ENCODE assay signal across 21 cellular contexts in the genomic region with DNA sequence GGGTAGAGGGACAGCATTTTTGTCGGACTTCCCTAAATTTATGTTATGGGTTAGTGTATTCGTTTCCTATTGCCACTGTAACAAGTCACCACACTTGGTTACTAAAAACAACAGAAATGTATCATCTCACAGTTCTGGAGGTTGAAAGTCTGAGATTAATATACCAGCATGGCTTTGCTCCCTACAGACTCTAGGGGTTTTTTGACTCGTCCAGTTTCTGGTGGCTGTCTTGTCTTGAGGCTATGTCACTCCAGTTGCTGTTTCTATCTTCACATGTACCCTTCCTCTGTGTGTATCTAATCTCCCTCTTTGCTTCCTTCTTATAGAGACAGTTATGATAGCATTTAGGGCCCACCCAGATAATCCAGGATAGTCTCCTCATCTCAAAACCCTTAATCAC. TPM values are rescaled to one million over a fixed set of nuclear protein-coding genes. Genes with fewer than 3 reads are reported as not detected.
DNase-seq lines count a peak whose midpoint lies in the region; ATAC-seq, FAIRE-seq and TF ChIP-seq lines count a peak whose summit lies in the region.
"Had no signal": no experiment of that assay in that cellular context is flagged by ENCODE, and none has a peak within 500 bp of the region (broad histone marks: within the 10 kb centered on the region; RNA-seq: fewer than 3 reads in every experiment).

No MANE protein-coding gene starts in this region.

- H3K36me3 Mint-ChIP-seq in activated naive CD8-positive, alpha-beta T cell treated with anti-CD3 and anti-CD28 coated beads for 36 hours: peaks cover 2% of the 10 kb centered on the region

- H3K27ac Mint-ChIP-seq in activated naive CD8-positive, alpha-beta T cell treated with anti-CD3 and anti-CD28 coated beads for 36 hours: no peak overlapping the region

- TF ChIP-seq POLR2A in GM12891 (IDR thresholded peaks at IDR 0.05; ENCODE audit: low read depth, low read length): no peak

- no peaks in the 10 kb centered on the region for H3K9me3 Mint-ChIP-seq in activated naive CD8-positive, alpha-beta T cell treated with anti-CD3 and anti-CD28 coated beads for 36 hours

- peak; percentile 69 for ATAC-seq in GM19463 (IDR thresholded peaks at IDR 0.05; ENCODE audit: unreplicated experiment)
- peak; percentile 80 for ATAC-seq in HG02852 (IDR thresholded peaks at IDR 0.05; ENCODE audit: unreplicated experiment)
- peak; percentile 65 for ATAC-seq in HG03565 (IDR thresholded peaks at IDR 0.05; ENCODE audit: unreplicated experiment)
- no peak for ATAC-seq in GM21825 (IDR thresholded peaks at IDR 0.05; ENCODE audit: unreplicated experiment)
- ATAC-seq: Panc1, Right ventricle myocardium inferior, SK-N-SH treated with all-trans-retinoic acid at 6 μM for 48 hours had no signal

- H3K4me1 Mint-ChIP-seq in activated naive CD8-positive, alpha-beta T cell treated with anti-CD3 and anti-CD28 coated beads for 36 hours: no peaks in the 10 kb centered on the region

- FAIRE-seq in GM12891 (lab: Jason Lieb, UNC): no peak
- FAIRE-seq: GM18507, H54 had no signal

- no peak overlapping the region for H3K4me3 Mint-ChIP-seq in activated naive CD8-positive, alpha-beta T cell treated with anti-CD3 and anti-CD28 coated beads for 36 hours

- no peaks in the 10 kb centered on the region for H3K27me3 Mint-ChIP-seq in activated naive CD8-positive, alpha-beta T cell treated with anti-CD3 and anti-CD28 coated beads for 36 hours

- DNase-seq in GM12891 (ENCODE audit: insufficient read length, low spot score): no peak
- DNase-seq in activated naive CD4-positive, alpha-beta T cell treated with anti-CD3 and anti-CD28 coated beads, Interleukin-2, amount 50 U/mL, for 16 hours: no peak
- no peak for DNase-seq in activated naive CD8-positive, alpha-beta T cell treated with anti-CD3 and anti-CD28 coated beads for 36 hours
- no peak for DNase-seq in activated CD4-positive, alpha-beta T cell treated with anti-CD3 and anti-CD28 coated beads, Interleukin-2, amount 50 U/mL, for 4 hours
- DNase-seq: 8988T, DMS 273 treated with DMSO at 0.1 percent for 48 hours, Karpas-422, MM.1S, NCI-H1105, NCI-H187 treated with DMSO at 0.1 percent for 48 hours, NCI-H446 had no signal

TF ChIP-seq in GM12891, 5 proteins besides CTCF, POLR2A, EP300 and RAD21:
- 0 out of 2 replicates have a peak, but pooled peaks have one; percentile 18 for TF ChIP-seq SPI1 (IDR thresholded peaks at IDR 0.05; ENCODE audit: low read depth, low read length)
- TF ChIP-seq POU2F2 (IDR thresholded peaks at IDR 0.05; ENCODE audit: low read depth, low read length): no peak

RNA-seq across cellular contexts. Expression of a gene that starts 9.1 kb away (rescaled TPM):
- not detected for polyA plus RNA-seq in GM12891 (2012; ENCODE audit: low read depth, missing spikeins)
- total RNA-seq in activated naive CD8-positive, alpha-beta T cell treated with anti-CD3 and anti-CD28 coated beads for 36 hours: not detected
- total RNA-seq: Right ventricle myocardium inferior; T-helper 1 cell treated with Interleukin-12 subunit alpha and Interleukin-12 subunit beta and Interleukin-4 antibody, amounts not matched to agents 30 ng/mL and 1 ng/mL, for 36 hours had no signal

RNA-seq across cellular contexts. Expression of a gene that starts 39.7 kb away (rescaled TPM):
- 34.7 TPM for polyA plus RNA-seq in GM12891 (2012; ENCODE audit: low read depth, missing spikeins)
- 10 to 100 TPM; 79.4 to 86.7 TPM for total RNA-seq in activated naive CD8-positive, alpha-beta T cell treated with anti-CD3 and anti-CD28 coated beads for 36 hours
